In genomic region chr17:35028531-35029262, GRCh38 we compare ENCODE assay signal across 13 cellular contexts. TPM values are rescaled to one million over a fixed set of nuclear protein-coding genes. Genes with fewer than 3 reads are reported as not detected.
DNase-seq lines count a peak whose midpoint lies in the region; ATAC-seq, FAIRE-seq and TF ChIP-seq lines count a peak whose summit lies in the region.
"Had no signal": no experiment of that assay in that cellular context is flagged by ENCODE, and none has a peak within 500 bp of the region (broad histone marks: within the 10 kb centered on the region; RNA-seq: fewer than 3 reads in every experiment).

No MANE protein-coding gene starts in this region.

- H3K4me1 ChIP-seq in astrocyte (ENCODE audit: insufficient read depth, low read length) = peaks cover 10% of the 10 kb centered on the region

- no peak overlapping the region for H3K4me3 Mint-ChIP-seq in astrocyte (ENCODE audit: unreplicated experiment)
- H3K4me3 Mint-ChIP-seq in naive thymus-derived CD8-positive, alpha-beta T cell = no peak overlapping the region

- no peaks in the 10 kb centered on the region for H3K27me3 ChIP-seq in astrocyte (ENCODE audit: insufficient read depth, low read length)

- no peaks in the 10 kb centered on the region for H3K4me1 Mint-ChIP-seq in astrocyte (ENCODE audit: low read depth, unreplicated experiment)
- peaks cover 24 to 42% (median 37%) of the 10 kb centered on the region in 4 donors for H3K4me1 Mint-ChIP-seq in naive thymus-derived CD8-positive, alpha-beta T cell

- H3K36me3 ChIP-seq in astrocyte (ENCODE audit: insufficient read depth, low read length) = peaks cover 5% of the 10 kb centered on the region

- no peak overlapping the region for H3K27ac Mint-ChIP-seq in astrocyte (ENCODE audit: unreplicated experiment)
- H3K27ac Mint-ChIP-seq in naive thymus-derived CD8-positive, alpha-beta T cell = peak overlapping the region in 8 of 10 donors; percentile 3 to 88 (median 64)

- H3K9ac ChIP-seq in astrocyte (ENCODE audit: low read length) = peak overlapping the region; percentile 9

- peaks cover 1% of the 10 kb centered on the region for H3K9me3 Mint-ChIP-seq in astrocyte (ENCODE audit: unreplicated experiment)
- H3K9me3 Mint-ChIP-seq in naive thymus-derived CD8-positive, alpha-beta T cell = no peaks in the 10 kb centered on the region

- peaks cover 4% of the 10 kb centered on the region for H4K20me1 ChIP-seq in astrocyte (ENCODE audit: insufficient read depth, low read length)

- H3K4me2 ChIP-seq in astrocyte (ENCODE audit: low read length) = peak overlapping the region; percentile 3

- H3K9me3 ChIP-seq in astrocyte (ENCODE audit: insufficient read depth, low read depth, low read length) = no peaks in the 10 kb centered on the region

- POLR2A ChIA-PET in naive thymus-derived CD8-positive, alpha-beta T cell (lab: Charles Lee) = interaction anchor here (0.6 to 1.6 kb wide), 3 partner anchors 14 to 48 kb away, joined by 3 to 9 read pairs (median 3); partner anchors contain the start of gene LIG3

- no peak overlapping the region for H2AFZ ChIP-seq in astrocyte (ENCODE audit: low read depth, low read length)

- ATAC-seq in naive thymus-derived CD8-positive, alpha-beta T cell = no peak
- ATAC-seq in GM18511 (IDR thresholded peaks at IDR 0.05; ENCODE audit: unreplicated experiment) (no peak), HG02623 (IDR thresholded peaks at IDR 0.05; ENCODE audit: unreplicated experiment) (no peak)

- no peak overlapping the region for H3K4me3 ChIP-seq in astrocyte (ENCODE audit: insufficient read depth, low read depth, low read length)

- H3K27ac ChIP-seq in astrocyte (ENCODE audit: low read depth, low read length) = peak overlapping the region; percentile 48

- H3K79me2 ChIP-seq in astrocyte (ENCODE audit: insufficient read depth, low read length) = peaks cover 3% of the 10 kb centered on the region

- no peaks in the 10 kb centered on the region for H3K27me3 Mint-ChIP-seq in astrocyte (ENCODE audit: low read depth, unreplicated experiment)
- no peaks in the 10 kb centered on the region for H3K27me3 Mint-ChIP-seq in naive thymus-derived CD8-positive, alpha-beta T cell

- no peaks in the 10 kb centered on the region for H3K36me3 Mint-ChIP-seq in astrocyte (ENCODE audit: low read depth, unreplicated experiment)
- H3K36me3 Mint-ChIP-seq in naive thymus-derived CD8-positive, alpha-beta T cell = peaks cover 0 to 32% (median 9%) of the 10 kb centered on the region in 3 donors

- DNase-seq in GDM1 (lab: John Stamatoyannopoulos, UW) (peak; percentile 14), NOMO-1 treated with DMSO at 0.1 percent for 48 hours (lab: John Stamatoyannopoulos, UW; ENCODE audit: unreplicated experiment) (peak; percentile 85), astrocyte (ENCODE audit: low read depth) (peak; percentile 16), ecto neural progenitor cell (ENCODE audit: low spot score) (no peak), DMS53 (lab: John Stamatoyannopoulos, UW) (no peak)
- no peak for DNase-seq in naive thymus-derived CD8-positive, alpha-beta T cell
- DNase-seq: activated CD8-positive, alpha-beta memory T cell treated with anti-CD3 and anti-CD28 coated beads, Interleukin-2, amount 50 U/mL, for 4 hours; DND-41; HCEC 1CT; NCI-H1930; Right ventricle myocardium superior had no signal

- TF ChIP-seq CTCF in astrocyte (IDR thresholded peaks at IDR 0.05; ENCODE audit: insufficient read depth, low read depth, low read length) = no peak

- no peak for FAIRE-seq in astrocyte (lab: Jason Lieb, UNC)

RNA-seq across cellular contexts. Expression of gene RFFL, which starts 34.8 kb away (rescaled TPM):
- 9.5 and 11.1 TPM in 2 replicates for total RNA-seq in astrocyte
- total RNA-seq in naive thymus-derived CD8-positive, alpha-beta T cell = 10 to 100 TPM; 69.1 to 70.1 TPM
- 10 to 100 TPM; 30.8 to 39.7 (median 31.9) TPM for polyA plus RNA-seq in naive thymus-derived CD8-positive, alpha-beta T cell

RNA-seq across cellular contexts. Expression of gene LIG3, which starts 48.4 kb away (rescaled TPM):
- total RNA-seq in astrocyte = 27.8 and 30.7 TPM in 2 replicates
- total RNA-seq in naive thymus-derived CD8-positive, alpha-beta T cell = 10 to 100 TPM; 49.8 to 51.7 TPM
- 10 to 100 TPM; 12.2 to 15.2 (median 13.1) TPM for polyA plus RNA-seq in naive thymus-derived CD8-positive, alpha-beta T cell

Comparison
In these comparisons a context has a peak if more than half of its experiments do, and no peak if none do; other contexts are left out.
1. DNase-seq: peak in GDM1 (single experiment), NOMO-1 treated with DMSO at 0.1 percent for 48 hours (single experiment) and astrocyte (single experiment); none in naive thymus-derived CD8-positive, alpha-beta T cell (0 of 10), ecto neural progenitor cell (single experiment) and DMS53 (single experiment).